Comparison of ENCODE assay signal across 8 cellular contexts in the genomic region with DNA sequence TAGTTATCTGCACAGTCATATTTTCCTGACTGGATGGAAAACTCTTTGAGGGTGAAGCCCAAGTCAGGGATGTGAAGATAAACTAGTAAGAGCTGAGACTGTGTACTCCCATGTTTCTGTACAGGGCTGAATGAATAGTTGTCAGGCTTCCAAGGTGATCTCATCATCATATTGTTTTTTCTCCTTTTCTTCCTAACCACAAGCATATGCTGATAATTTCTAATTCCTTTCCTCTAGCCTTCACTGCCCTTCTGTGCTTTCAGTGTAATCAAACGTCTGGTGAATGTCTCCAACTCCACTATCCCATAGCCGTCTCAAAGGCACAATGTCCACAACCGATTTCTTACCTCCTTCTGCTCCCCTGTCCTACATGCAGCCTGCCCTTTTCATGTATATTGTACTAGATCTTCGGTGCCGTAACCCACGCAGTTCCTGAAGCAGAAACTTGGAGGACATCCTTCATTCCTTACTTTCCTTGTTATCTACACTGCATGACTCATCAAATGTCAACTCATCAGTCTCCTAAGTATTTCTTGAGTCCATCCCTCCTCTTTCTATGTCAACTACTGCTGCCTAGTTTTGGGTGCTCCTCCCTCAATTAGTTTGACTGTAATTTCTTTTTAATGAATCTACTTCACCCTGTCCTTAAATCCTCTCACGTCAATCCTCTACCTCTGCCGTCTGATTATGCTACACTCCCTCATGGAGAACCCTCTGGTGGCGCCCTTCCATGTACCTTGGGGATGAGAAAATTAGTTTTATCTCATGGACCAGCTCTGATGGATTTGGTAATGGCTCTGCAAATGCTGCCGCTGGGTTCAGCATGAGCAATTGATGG. TPM values are rescaled to one million over a fixed set of nuclear protein-coding genes. Genes with fewer than 3 reads are reported as not detected.
DNase-seq lines count a peak whose midpoint lies in the region; ATAC-seq and TF ChIP-seq lines count a peak whose summit lies in the region.

No MANE protein-coding gene starts in this region.

- H3K27ac Mint-ChIP-seq in T-helper 2 cell treated with Interferon-gamma antibody and Interleukin-4, amounts not matched to agents 5 μg/mL and 100 μg/mL, for 36 hours, result no peak overlapping the region

- no peak for TF ChIP-seq CTCF in IMR-90 (conservative IDR thresholded peaks at IDR 0.05; ENCODE audit: low read depth, low read length)
- no peak for TF ChIP-seq CTCF in mammary epithelial cell (conservative IDR thresholded peaks at IDR 0.05 in 1 of 2, IDR thresholded peaks at IDR 0.05 in 1 of 2; ENCODE audit: extremely low read depth in 1 of 2, insufficient read depth in 1 of 2, low read depth in 1 of 2, low read length in 2 of 2)
- TF ChIP-seq CTCF in lung (IDR thresholded peaks at IDR 0.05; ENCODE audit: control extremely low read depth, extremely low read depth), result no peak

- peak overlapping the region; percentile 34 for H2AFZ ChIP-seq in ACC112 (ENCODE audit: low read length, unreplicated experiment)
- peak overlapping the region; percentile 85 for H2AFZ ChIP-seq in IMR-90 (replicated peaks; ENCODE audit: low read length, poor library complexity)
- peak overlapping the region; percentile 74 for H2AFZ ChIP-seq in mammary epithelial cell (ENCODE audit: low read depth, low read length)

- H2AK9ac ChIP-seq in IMR-90 (replicated peaks; ENCODE audit: low read depth, low read length, poor library complexity), result peak overlapping the region; percentile 83

- peak overlapping the region; percentile 88 for H2BK5ac ChIP-seq in IMR-90 (ENCODE audit: low read depth, low read length, poor library complexity, severe bottlenecking)

- peak overlapping the region in 1 of 2 experiments; percentile 82; a peak in 2 of 4 replicates for H4K8ac ChIP-seq in IMR-90 (ENCODE audit: low read depth in 2 of 2, low read length in 2 of 2)

- H3K79me1 ChIP-seq in IMR-90 (ENCODE audit: low read depth in 1 of 2, low read length in 2 of 2), result peaks cover 12 to 31% of the 10 kb centered on the region in 2 experiments; a peak in 3 of 4 replicates

- no peaks in the 10 kb centered on the region for H3K27me3 ChIP-seq in ACC112 (ENCODE audit: insufficient read depth, low read length)
- no peaks in the 10 kb centered on the region for H3K27me3 ChIP-seq in IMR-90 (ENCODE audit: control insufficient read depth, insufficient read depth, low read length)
- no peaks in the 10 kb centered on the region for H3K27me3 ChIP-seq in mammary epithelial cell (ENCODE audit: insufficient read depth, low read length)
- no peaks in the 10 kb centered on the region for H3K27me3 ChIP-seq in lung (ENCODE audit: control insufficient read depth, insufficient read depth)

- peak; percentile 87 for ATAC-seq in IMR-90 (ENCODE audit: low read depth)
- ATAC-seq in lung (ENCODE audit: insufficient read depth, low FRiP score), result peak; percentile 49
- no peak for ATAC-seq in HG03159 (IDR thresholded peaks at IDR 0.05; ENCODE audit: unreplicated experiment)
- no peak for ATAC-seq in HG02678 (IDR thresholded peaks at IDR 0.05; ENCODE audit: unreplicated experiment)

- H3K4me1 ChIP-seq in ACC112 (ENCODE audit: control insufficient read depth, insufficient read depth, low read length, unreplicated experiment) (peaks cover 55% of the 10 kb centered on the region), IMR-90 (ENCODE audit: control insufficient read depth, insufficient read depth, low read length) (peaks cover 21% of the 10 kb centered on the region), mammary epithelial cell (ENCODE audit: insufficient read depth, low read length) (peaks cover 24% of the 10 kb centered on the region), lung (ENCODE audit: control insufficient read depth in 2 of 2, insufficient read depth in 2 of 2, low read length in 2 of 2) (peaks cover 10 to 15% of the 10 kb centered on the region in 2 donors)

- peaks cover 41% of the 10 kb centered on the region for H3K4me1 Mint-ChIP-seq in T-helper 2 cell treated with Interferon-gamma antibody and Interleukin-4, amounts not matched to agents 5 μg/mL and 100 μg/mL, for 36 hours (ENCODE audit: low read depth)

- POLR2A ChIA-PET in IMR-90 (lab: Charles Lee; ENCODE audit: unreplicated experiment), result no interaction called here

- peak overlapping the region; percentile 74 for H3K4me3 ChIP-seq in ACC112 (ENCODE audit: low read depth, low read length)
- peak overlapping the region; percentile 6; the same call in 1 of the 2 replicates for H3K4me3 ChIP-seq in IMR-90 (ENCODE audit: insufficient read depth, low read depth, low read length)
- peak overlapping the region; percentile 5 to 31 (median 7) for H3K4me3 ChIP-seq in mammary epithelial cell (replicated peaks in 1 of 3; ENCODE audit: insufficient read depth in 1 of 3, low read depth in 2 of 3, low read length in 3 of 3)
- H3K4me3 ChIP-seq in lung, result no peak overlapping the region

- H3K27me3 Mint-ChIP-seq in T-helper 2 cell treated with Interferon-gamma antibody and Interleukin-4, amounts not matched to agents 5 μg/mL and 100 μg/mL, for 36 hours (ENCODE audit: low read depth), result no peaks in the 10 kb centered on the region

- peak overlapping the region; percentile 89 for H2BK120ac ChIP-seq in IMR-90 (ENCODE audit: low read depth, low read length)

- H3K9me3 Mint-ChIP-seq in T-helper 2 cell treated with Interferon-gamma antibody and Interleukin-4, amounts not matched to agents 5 μg/mL and 100 μg/mL, for 36 hours, result no peaks in the 10 kb centered on the region

- H2BK20ac ChIP-seq in IMR-90 (ENCODE audit: low read depth, low read length), result peak overlapping the region; percentile 71

- H3K56ac ChIP-seq in IMR-90 (ENCODE audit: extremely low read depth, insufficient read depth, low read length), result peak overlapping the region; percentile 51

- no peak for TF ChIP-seq POLR2A in IMR-90 (IDR thresholded peaks at IDR 0.05; ENCODE audit: low read depth, low read length)

- H3K36me3 Mint-ChIP-seq in T-helper 2 cell treated with Interferon-gamma antibody and Interleukin-4, amounts not matched to agents 5 μg/mL and 100 μg/mL, for 36 hours (ENCODE audit: low read depth), result peaks cover 28% of the 10 kb centered on the region

- peak overlapping the region; percentile 33 for H4K5ac ChIP-seq in IMR-90 (ENCODE audit: low read depth, low read length)

- peak overlapping the region; percentile 91 for H3K27ac ChIP-seq in ACC112 (ENCODE audit: low read depth, low read length)
- peak overlapping the region; percentile 75 for H3K27ac ChIP-seq in IMR-90 (ENCODE audit: insufficient read depth, low read length)
- H3K27ac ChIP-seq in mammary epithelial cell (ENCODE audit: insufficient read depth, low read depth, low read length), result peak overlapping the region; percentile 62
- H3K27ac ChIP-seq in lung (ENCODE audit: low read depth in 1 of 2, low read length in 1 of 2), result peak overlapping the region in 1 of 2 donors; percentile 66

- peaks cover 6% of the 10 kb centered on the region; the same call in 1 of the 2 replicates for H3K36me3 ChIP-seq in ACC112 (ENCODE audit: insufficient read depth, low read length)
- 0 out of 2 replicates have a peak, but pooled peaks cover 1% of the 10 kb centered on the region for H3K36me3 ChIP-seq in IMR-90 (ENCODE audit: control insufficient read depth, insufficient read depth, low read length)
- no peaks in the 10 kb centered on the region for H3K36me3 ChIP-seq in mammary epithelial cell (ENCODE audit: insufficient read depth, low read length)
- H3K36me3 ChIP-seq in lung (ENCODE audit: control insufficient read depth in 2 of 2, insufficient read depth in 2 of 2, low read length in 2 of 2), result no peaks in the 10 kb centered on the region

- peak; percentile 98 for DNase-seq in IMR-90
- peak; percentile 87 for DNase-seq in mammary epithelial cell
- no peak for DNase-seq in lung (ENCODE audit: low spot score)
- no peak for DNase-seq in T-helper 2 cell treated with Interferon-gamma antibody and Interleukin-4, amounts not matched to agents 5 μg/mL and 100 μg/mL, for 36 hours (ENCODE audit: low spot score)
- no peak for DNase-seq in NCI-H2227 treated with DMSO at 0.1 percent for 48 hours (lab: John Stamatoyannopoulos, UW)

- TF ChIP-seq RAD21 in IMR-90 (IDR thresholded peaks at IDR 0.05; ENCODE audit: low read length), result no peak; the same call in 1 of the 2 replicates

- H3K23ac ChIP-seq in IMR-90 (ENCODE audit: low read depth, low read length), result peak overlapping the region; percentile 60

- peak overlapping the region; percentile 84 for H3K4ac ChIP-seq in IMR-90 (ENCODE audit: low read depth, low read length)

- no peak overlapping the region for H3K4me3 Mint-ChIP-seq in T-helper 2 cell treated with Interferon-gamma antibody and Interleukin-4, amounts not matched to agents 5 μg/mL and 100 μg/mL, for 36 hours

- in situ Hi-C loops in IMR-90 (cut with MboI; ENCODE audit: low sequenced_read_pairs) (no loop called here), mammary epithelial cell (cut with MboI; ENCODE audit: low sequenced_read_pairs in 2 of 2) (no loop called here)

- H3K4me2 ChIP-seq in IMR-90 (ENCODE audit: low read depth, low read length), result peak overlapping the region; percentile 63
- peak overlapping the region; percentile 74 for H3K4me2 ChIP-seq in mammary epithelial cell (ENCODE audit: insufficient read depth, low read depth, low read length)

- intact Hi-C loops in IMR-90 (cut with micrococcal nuclease), result no loop called here
- intact Hi-C loops in mammary epithelial cell (cut with micrococcal nuclease), result no loop called here

- H3K9me3 ChIP-seq in IMR-90 (ENCODE audit: control insufficient read depth, insufficient read depth, low read length) (no peaks in the 10 kb centered on the region), mammary epithelial cell (replicated peaks; ENCODE audit: insufficient read depth, low read length) (no peaks in the 10 kb centered on the region), lung (ENCODE audit: control insufficient read depth in 2 of 2, insufficient read depth in 1 of 2, low read length in 1 of 2) (no peaks in the 10 kb centered on the region)

- 11% methylated on average over 6 of the region's 10 CpGs; no CpG with 5 or more reads in 1 of the 2 experiments for WGBS in IMR-90 (ENCODE audit: extremely low coverage in 2 of 2, insufficient read length in 1 of 2), 2 experiments
- WGBS in mammary epithelial cell (ENCODE audit: low coverage, missing lambda C conversion rate), result 36% methylated on average over 10 of the region's 10 CpGs
- WGBS in lung, 2 donors, result 70 to 84% methylated on average over 10 of the region's 10 CpGs

- peak overlapping the region; percentile 78 for H4K91ac ChIP-seq in IMR-90 (ENCODE audit: insufficient read depth, low read depth, low read length)

- peak overlapping the region; percentile 30 for H3K18ac ChIP-seq in IMR-90 (ENCODE audit: low read depth, low read length)

- H4K20me1 ChIP-seq in IMR-90 (ENCODE audit: insufficient read depth, low read length) (no peaks in the 10 kb centered on the region; the same call in 1 of the 2 replicates), mammary epithelial cell (ENCODE audit: insufficient read depth, low read length) (no peaks in the 10 kb centered on the region)

- BruUV-seq in IMR-90 (replicated peaks; lab: Mats Ljungman, UMichigan) (no TSS peak), mammary epithelial cell (replicated peaks; lab: Mats Ljungman, UMichigan) (no TSS peak)

- CTCF ChIA-PET in IMR-90 (lab: Yijun Ruan, JAX) (interaction anchor here (0.6 to 0.7 kb wide), 2 partner anchors 784 to 1454 kb away, joined by 3 read pairs; no protein-coding TSS in a partner anchor), mammary epithelial cell (lab: Charles Lee; ENCODE audit: low non-redundant PET) (no interaction called here)

- peaks cover 11% of the 10 kb centered on the region for H3K9me1 ChIP-seq in IMR-90 (ENCODE audit: insufficient read depth, low read length)

- dilution Hi-C loops in IMR-90 (cut with HindIII; ENCODE audit: low sequenced_read_pairs, unreplicated experiment), result no loop called here
- dilution Hi-C loops in mammary epithelial cell (cut with HindIII; ENCODE audit: low sequenced_read_pairs), result no loop called here

- H3K79me2 ChIP-seq in ACC112 (ENCODE audit: control insufficient read depth, insufficient read depth, low read length, unreplicated experiment), result peaks cover 74% of the 10 kb centered on the region
- H3K79me2 ChIP-seq in mammary epithelial cell (ENCODE audit: insufficient read depth, low read length), result peaks cover 21% of the 10 kb centered on the region

- H2BK15ac ChIP-seq in IMR-90 (ENCODE audit: low read depth, low read length), result peak overlapping the region; percentile 53; the same call in 2 of the 3 replicates

- peak overlapping the region; percentile 87 for H3K14ac ChIP-seq in IMR-90 (replicated peaks; ENCODE audit: low read depth, low read length)

- H2AK5ac ChIP-seq in IMR-90 (ENCODE audit: low read depth, low read length), result peak overlapping the region; percentile 83

- H3K9ac ChIP-seq in IMR-90 (ENCODE audit: low read depth, low read length) (peak overlapping the region; percentile 14), mammary epithelial cell (ENCODE audit: insufficient read depth, low read length) (peak overlapping the region; percentile 30)

RNA-seq across cellular contexts. Expression of gene NCOA7, which starts 21.9 kb away (rescaled TPM):
- total RNA-seq in IMR-90 (2012; rRNA removed) (12.9 and 17.2 TPM in 2 replicates), mammary epithelial cell (10 to 100 TPM; 29.0 to 29.1 TPM), lung (10 to 100 TPM; 46.6 to 67.8 TPM)
- polyA plus RNA-seq in IMR-90 (2012; rRNA removed) (8.8 and 12.6 TPM in 2 replicates), mammary epithelial cell (10.5 TPM), lung (10 to 100 TPM; 28.9 to 81.4 TPM)
- 6.8 and 9.2 TPM in 2 replicates for polyA plus RNA-seq in IMR-90 (2012; cell fraction: cytosol; rRNA removed)
- 13.3 and 41.5 TPM in 2 replicates for polyA plus RNA-seq in IMR-90 (2012; cell fraction: nucleus; rRNA removed; ENCODE audit: low replicate concordance)
- 55.3 TPM for polyA minus RNA-seq in mammary epithelial cell

Comparison
In these comparisons a context has a peak if more than half of its experiments do, and no peak if none do; other contexts are left out.
1. H2AFZ ChIP-seq: peak in every context shown above with its lines; median percentile 85 in IMR-90; 74 in mammary epithelial cell; 34 in ACC112.
2. ATAC-seq: peak in IMR-90 (single experiment) and lung (single experiment); none in HG03159 (single experiment) and HG02678 (single experiment).
3. DNase-seq: peak in IMR-90 (single experiment) and mammary epithelial cell (single experiment); none in lung (single experiment), T-helper 2 cell treated with Interferon-gamma antibody and Interleukin-4, amounts not matched to agents 5 μg/mL and 100 μg/mL, for 36 hours (single experiment) and NCI-H2227 treated with DMSO at 0.1 percent for 48 hours (single experiment).